11 cellular contexts compared by ENCODE assay signal in the genomic region with DNA sequence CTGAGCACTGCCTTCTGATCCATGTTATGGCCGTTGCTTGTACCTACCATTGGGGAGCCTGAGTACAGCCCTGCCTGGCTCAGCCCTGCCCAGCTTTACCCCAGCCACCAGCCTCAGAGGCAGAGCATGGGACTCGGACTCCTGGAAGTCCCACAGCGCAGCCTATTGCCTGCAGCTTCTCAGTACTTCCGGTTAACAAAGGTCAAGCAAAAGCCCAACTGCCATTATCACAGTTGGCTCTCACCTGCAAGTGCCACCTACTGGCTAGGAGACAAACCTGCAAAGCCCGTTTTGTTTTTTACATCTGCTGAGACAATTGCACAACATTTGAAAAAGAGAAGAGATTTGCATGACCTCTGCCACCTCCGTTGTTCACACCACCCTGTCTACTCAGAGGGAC.
A peak's percentile ranks its signal among the peaks of the same experiment; 100 is the strongest.
DNase-seq lines count a peak whose midpoint lies in the region; ATAC-seq and TF ChIP-seq lines count a peak whose summit lies in the region.
"Had no signal": no experiment of that assay in that cellular context is flagged by ENCODE, and none has a peak within 500 bp of the region (broad histone marks: within the 10 kb centered on the region; RNA-seq: fewer than 3 reads in every experiment).

No MANE protein-coding gene starts in this region.

- H4K91ac ChIP-seq in IMR-90 (ENCODE audit: insufficient read depth, low read depth, low read length), result peak overlapping the region; percentile 7; the same call in 1 of the 2 replicates

- H3K4me1 ChIP-seq in SK-N-SH (ENCODE audit: control insufficient read depth in 1 of 2, insufficient read depth in 2 of 2, low read depth in 1 of 2, low read length in 1 of 2), result no peaks in the 10 kb centered on the region
- no peaks in the 10 kb centered on the region for H3K4me1 ChIP-seq in IMR-90 (ENCODE audit: control insufficient read depth, insufficient read depth, low read length)

- H3K36me3 ChIP-seq in SK-N-SH (replicated peaks in 1 of 2; ENCODE audit: control insufficient read depth in 1 of 2, insufficient read depth in 2 of 2, low read length in 1 of 2) (no peaks in the 10 kb centered on the region), IMR-90 (ENCODE audit: control insufficient read depth, insufficient read depth, low read length) (no peaks in the 10 kb centered on the region)

- no peak overlapping the region for H3K4me2 ChIP-seq in SK-N-SH
- no peak overlapping the region for H3K4me2 ChIP-seq in IMR-90 (ENCODE audit: low read depth, low read length)

- no peaks in the 10 kb centered on the region for H3K9me1 ChIP-seq in IMR-90 (ENCODE audit: insufficient read depth, low read length)

- no peaks in the 10 kb centered on the region for H4K20me1 ChIP-seq in SK-N-SH (ENCODE audit: insufficient read depth)
- no peaks in the 10 kb centered on the region for H4K20me1 ChIP-seq in IMR-90 (ENCODE audit: insufficient read depth, low read length)

- no peak overlapping the region; the same call in 1 of the 2 replicates for H2BK20ac ChIP-seq in IMR-90 (ENCODE audit: low read depth, low read length)

- H3K27me3 ChIP-seq in SK-N-SH (ENCODE audit: insufficient read depth) (no peaks in the 10 kb centered on the region), IMR-90 (ENCODE audit: control insufficient read depth, insufficient read depth, low read length) (no peaks in the 10 kb centered on the region)

- CTCF ChIA-PET in SK-N-SH (lab: Yijun Ruan, JAX), result interaction anchor here (1.1 to 1.5 kb wide), 2 partner anchors 10 to 11 kb away, joined by 3 to 6 read pairs; no protein-coding TSS in a partner anchor
- CTCF ChIA-PET in IMR-90 (lab: Yijun Ruan, JAX), result interaction anchor here (0.6 kb wide), 1 partner anchor 1299 kb away, joined by 8 read pairs; no protein-coding TSS in a partner anchor

- DNase-seq in SK-N-SH (no peak), IMR-90 (no peak), choroid plexus epithelial cell (ENCODE audit: low read depth) (no peak), dedifferentiated amniotic fluid mesenchymal stem cell (ENCODE audit: extremely low spot score) (no peak), substantia nigra (lab: John Stamatoyannopoulos, UW) (no peak)
- DNase-seq in stimulated activated naive CD8-positive, alpha-beta T cell treated with anti-CD3 and anti-CD28 coated beads, Interleukin-15, amount 100 ng/mL, for 72 hours, result no peak
- DNase-seq: activated effector memory CD4-positive, alpha-beta T cell treated with anti-CD3 and anti-CD28 coated beads, Interleukin-2, amount 50 U/mL, for 16 hours; stimulated activated CD4-positive, alpha-beta T cell treated with anti-CD3 and anti-CD28 coated beads, Interleukin-4, amount 100 ng/mL, for 4 hours had no signal

- H3K9me3 ChIP-seq in SK-N-SH (no peaks in the 10 kb centered on the region; the same call in 1 of the 2 replicates), IMR-90 (ENCODE audit: control insufficient read depth, insufficient read depth, low read length) (peaks cover 10% of the 10 kb centered on the region)

- TF ChIP-seq EP300 in SK-N-SH (IDR thresholded peaks at IDR 0.05; ENCODE audit: borderline replicate concordance in 1 of 2, low read depth in 1 of 2, low read length in 1 of 2), result no peak

- no peak overlapping the region for H3K4me3 Mint-ChIP-seq in stimulated activated naive CD8-positive, alpha-beta T cell treated with anti-CD3 and anti-CD28 coated beads, Interleukin-15, amount 100 ng/mL, for 72 hours
- H3K4me3 Mint-ChIP-seq: B cell had no signal

- H2BK5ac ChIP-seq in IMR-90 (ENCODE audit: low read depth, low read length, poor library complexity, severe bottlenecking), result no peak overlapping the region

- H4K5ac ChIP-seq in IMR-90 (ENCODE audit: low read depth, low read length), result no peak overlapping the region

- no peaks in the 10 kb centered on the region for H3K79me1 ChIP-seq in IMR-90 (ENCODE audit: low read depth in 1 of 2, low read length in 2 of 2)

- dilution Hi-C loops in IMR-90 (cut with HindIII; ENCODE audit: low sequenced_read_pairs, unreplicated experiment), result no loop called here

- in situ Hi-C loops in IMR-90 (cut with MboI; ENCODE audit: low sequenced_read_pairs), result no loop called here

- H3K4me3 ChIP-seq in SK-N-SH (ENCODE audit: low read depth in 2 of 2, low read length in 1 of 2) (no peak overlapping the region), IMR-90 (ENCODE audit: insufficient read depth, low read depth, low read length) (no peak overlapping the region), choroid plexus epithelial cell (ENCODE audit: low read depth, low read length) (no peak overlapping the region)

- H3K18ac ChIP-seq in IMR-90 (ENCODE audit: low read depth, low read length), result no peak overlapping the region

- no peak overlapping the region for H3K23ac ChIP-seq in IMR-90 (ENCODE audit: low read depth, low read length)

- H3K9me3 Mint-ChIP-seq in stimulated activated naive CD8-positive, alpha-beta T cell treated with anti-CD3 and anti-CD28 coated beads, Interleukin-15, amount 100 ng/mL, for 72 hours, result peaks cover 3 to 27% of the 10 kb centered on the region in 2 donors

- H2BK15ac ChIP-seq in IMR-90 (ENCODE audit: low read depth, low read length), result no peak overlapping the region

- no TSS peak for BruUV-seq in IMR-90 (replicated peaks; lab: Mats Ljungman, UMichigan)

- H3K4ac ChIP-seq in IMR-90 (ENCODE audit: low read depth, low read length), result no peak overlapping the region; the same call in 1 of the 2 replicates

- TF ChIP-seq CTCF in SK-N-SH (IDR thresholded peaks at IDR 0.05), result no peak
- no peak for TF ChIP-seq CTCF in IMR-90 (conservative IDR thresholded peaks at IDR 0.05; ENCODE audit: low read depth, low read length)
- peak; percentile 21 for TF ChIP-seq CTCF in choroid plexus epithelial cell (conservative IDR thresholded peaks at IDR 0.05; ENCODE audit: low read depth, low read length)

- H2AK5ac ChIP-seq in IMR-90 (ENCODE audit: low read depth, low read length), result no peak overlapping the region

- H3K9ac ChIP-seq in SK-N-SH (no peak overlapping the region), IMR-90 (ENCODE audit: low read depth, low read length) (no peak overlapping the region)

- 61% methylated on average over 2 of the region's 6 CpGs for WGBS in SK-N-SH (ENCODE audit: low lambda C conversion rate)
- no CpG with 5 or more reads among the region's 6 CpGs for WGBS in IMR-90 (ENCODE audit: extremely low coverage in 2 of 2, insufficient read length in 1 of 2), 2 experiments

- H3K56ac ChIP-seq in IMR-90 (ENCODE audit: extremely low read depth, insufficient read depth, low read length), result no peak overlapping the region

- H2BK120ac ChIP-seq in IMR-90 (ENCODE audit: low read depth, low read length), result no peak overlapping the region

- no peaks in the 10 kb centered on the region for H3K27me3 Mint-ChIP-seq in stimulated activated naive CD8-positive, alpha-beta T cell treated with anti-CD3 and anti-CD28 coated beads, Interleukin-15, amount 100 ng/mL, for 72 hours
- H3K27me3 Mint-ChIP-seq: B cell had no signal

- peak; percentile 36 for TF ChIP-seq RAD21 in SK-N-SH (IDR thresholded peaks at IDR 0.05; ENCODE audit: low read length)
- TF ChIP-seq RAD21 in IMR-90 (IDR thresholded peaks at IDR 0.05; ENCODE audit: low read length), result no peak

- no peak overlapping the region for H3K14ac ChIP-seq in IMR-90 (replicated peaks; ENCODE audit: low read depth, low read length)

- no peak overlapping the region for H4K8ac ChIP-seq in IMR-90 (ENCODE audit: low read depth in 2 of 2, low read length in 2 of 2)

- H3K79me2 ChIP-seq in SK-N-SH (ENCODE audit: insufficient read depth), result no peaks in the 10 kb centered on the region

- ATAC-seq in SK-N-SH treated with all-trans-retinoic acid at 6 μM for 48 hours, result no peak
- ATAC-seq in IMR-90 (ENCODE audit: low read depth), result no peak
- no peak for ATAC-seq in stimulated activated naive CD8-positive, alpha-beta T cell treated with anti-CD3 and anti-CD28 coated beads, Interleukin-15, amount 100 ng/mL, for 72 hours
- ATAC-seq in GM19455 (IDR thresholded peaks at IDR 0.05; ENCODE audit: unreplicated experiment), result no peak

- H3K27ac ChIP-seq in SK-N-SH (ENCODE audit: low read depth in 2 of 2, low read length in 1 of 2) (no peak overlapping the region), IMR-90 (ENCODE audit: insufficient read depth, low read length) (no peak overlapping the region), substantia nigra (ENCODE audit: low read depth, low read length, poor library complexity, severe bottlenecking) (no peak overlapping the region)

- H2AK9ac ChIP-seq in IMR-90 (replicated peaks; ENCODE audit: low read depth, low read length, poor library complexity), result no peak overlapping the region

- H3K9me2 ChIP-seq in SK-N-SH, result no peaks in the 10 kb centered on the region

- no peak for TF ChIP-seq POLR2A in IMR-90 (IDR thresholded peaks at IDR 0.05; ENCODE audit: low read depth, low read length)

- no peaks in the 10 kb centered on the region for H3K4me1 Mint-ChIP-seq in stimulated activated naive CD8-positive, alpha-beta T cell treated with anti-CD3 and anti-CD28 coated beads, Interleukin-15, amount 100 ng/mL, for 72 hours
- H3K4me1 Mint-ChIP-seq: B cell had no signal

- intact Hi-C loops in IMR-90 (cut with micrococcal nuclease), result no loop called here

- H2AFZ ChIP-seq in SK-N-SH (ENCODE audit: low read depth) (no peak overlapping the region), IMR-90 (replicated peaks; ENCODE audit: low read length, poor library complexity) (no peak overlapping the region)

- POLR2A ChIA-PET in SK-N-SH (lab: Yijun Ruan, JAX) (no interaction called here), IMR-90 (lab: Charles Lee; ENCODE audit: unreplicated experiment) (no interaction called here)

- H3K27ac Mint-ChIP-seq in stimulated activated naive CD8-positive, alpha-beta T cell treated with anti-CD3 and anti-CD28 coated beads, Interleukin-15, amount 100 ng/mL, for 72 hours, result no peak overlapping the region
- H3K27ac Mint-ChIP-seq: B cell had no signal

- H3F3A ChIP-seq in SK-N-SH (replicated peaks; ENCODE audit: insufficient read depth), result no peaks in the 10 kb centered on the region

TF ChIP-seq in SK-N-SH treated with all-trans-retinoic acid at 6 μM for 48 hours, 23 proteins besides CTCF, POLR2A, EP300 and RAD21 (continues in another document):
- TF ChIP-seq RARB (CRISPR knock-in tag; IDR thresholded peaks at IDR 0.05) (no peak), SNAI2 (CRISPR knock-in tag; IDR thresholded peaks at IDR 0.05) (no peak), OSR1 (CRISPR knock-in tag; IDR thresholded peaks at IDR 0.05) (no peak), ZC3H10 (CRISPR knock-in tag; IDR thresholded peaks at IDR 0.05) (no peak)

TF ChIP-seq in IMR-90, 13 proteins besides CTCF, POLR2A, EP300 and RAD21 (continues in another document):
- TF ChIP-seq RFX5 (IDR thresholded peaks at IDR 0.05; ENCODE audit: low read depth, low read length), result no peak
- TF ChIP-seq, protein P1, sequence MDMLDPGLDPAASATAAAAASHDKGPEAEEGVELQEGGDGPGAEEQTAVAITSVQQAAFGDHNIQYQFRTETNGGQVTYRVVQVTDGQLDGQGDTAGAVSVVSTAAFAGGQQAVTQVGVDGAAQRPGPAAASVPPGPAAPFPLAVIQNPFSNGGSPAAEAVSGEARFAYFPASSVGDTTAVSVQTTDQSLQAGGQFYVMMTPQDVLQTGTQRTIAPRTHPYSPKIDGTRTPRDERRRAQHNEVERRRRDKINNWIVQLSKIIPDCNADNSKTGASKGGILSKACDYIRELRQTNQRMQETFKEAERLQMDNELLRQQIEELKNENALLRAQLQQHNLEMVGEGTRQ (IDR thresholded peaks at IDR 0.05; ENCODE audit: low read depth, low read length), result no peak
